ENCODE assay signal across 25 cellular contexts in the genomic region with DNA sequence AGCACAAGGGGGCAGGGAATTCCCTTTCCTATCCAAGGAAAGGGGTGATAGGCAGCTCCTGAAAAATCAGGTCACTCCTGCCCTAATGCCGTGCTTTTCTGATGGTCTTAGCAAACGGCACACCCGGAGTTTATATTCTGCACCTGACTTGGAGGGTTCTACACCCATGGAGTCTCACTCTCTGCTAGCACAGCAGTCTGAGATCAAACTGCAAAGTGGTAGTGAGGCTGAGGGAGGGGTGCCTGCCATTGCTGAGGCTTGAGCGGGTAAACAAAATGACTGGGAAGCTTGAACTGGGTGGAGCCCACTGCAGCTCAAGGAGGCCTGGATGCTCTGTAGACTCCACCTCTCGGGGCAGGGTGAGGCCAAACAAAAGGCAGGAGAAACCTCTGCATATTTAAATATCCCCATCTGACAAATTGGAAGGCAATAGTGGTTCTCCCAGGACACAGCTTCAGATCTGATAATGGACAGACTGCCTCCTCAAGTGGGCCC.
DNase-seq lines count a peak whose midpoint lies in the region; ATAC-seq and TF ChIP-seq lines count a peak whose summit lies in the region.
"Had no signal": no experiment of that assay in that cellular context is flagged by ENCODE, and none has a peak within 500 bp of the region (broad histone marks: within the 10 kb centered on the region; RNA-seq: fewer than 3 reads in every experiment).

No MANE protein-coding gene starts in this region.

- H3K9me3 ChIP-seq in upper lobe of right lung (peaks cover 3% of the 10 kb centered on the region), stomach (peaks cover 2 to 55% (median 27%) of the 10 kb centered on the region in 4 donors)
- H3K9me3 ChIP-seq: A549, BE2C had no signal

- no peaks in the 10 kb centered on the region for H3K36me3 Mint-ChIP-seq in glutamatergic neuron (ENCODE audit: unreplicated experiment)
- no peaks in the 10 kb centered on the region for H3K36me3 Mint-ChIP-seq in osteocyte (ENCODE audit: unreplicated experiment)
- H3K36me3 Mint-ChIP-seq: CD14-positive monocyte; CD8-positive, alpha-beta memory T cell had no signal

- H3K36me3 ChIP-seq in upper lobe of right lung: no peaks in the 10 kb centered on the region
- H3K36me3 ChIP-seq in stomach: no peaks in the 10 kb centered on the region
- H3K36me3 ChIP-seq: BE2C; BLaER1 treated with 17β-estradiol and CSF1 and Interleukin-3, amounts not matched to agents 10 nM and 100 nM had no signal

- H3K27ac Mint-ChIP-seq in glutamatergic neuron (ENCODE audit: unreplicated experiment): no peak overlapping the region
- H3K27ac Mint-ChIP-seq in osteocyte (ENCODE audit: unreplicated experiment): no peak overlapping the region
- H3K27ac Mint-ChIP-seq: CD14-positive monocyte; CD4-positive, alpha-beta T cell; CD8-positive, alpha-beta memory T cell; GM23338; H9 had no signal

- no peaks in the 10 kb centered on the region for H3K4me1 ChIP-seq in upper lobe of right lung
- no peaks in the 10 kb centered on the region for H3K4me1 ChIP-seq in stomach
- H3K4me1 ChIP-seq: A549; BE2C; BLaER1 treated with 17β-estradiol and CSF1 and Interleukin-3, amounts not matched to agents 10 nM and 100 nM had no signal

- TF ChIP-seq POLR2A in stomach (IDR thresholded peaks at IDR 0.05): no peak

- H3K27me3 ChIP-seq in upper lobe of right lung (no peaks in the 10 kb centered on the region), stomach (no peaks in the 10 kb centered on the region)
- H3K27me3 ChIP-seq: BE2C; BLaER1 treated with 17β-estradiol and CSF1 and Interleukin-3, amounts not matched to agents 10 nM and 100 nM had no signal

- ATAC-seq in Right ventricle myocardium inferior: no peak
- no peak for ATAC-seq in Right ventricle myocardium superior (ENCODE audit: poor library complexity)
- no peak for ATAC-seq in upper lobe of right lung
- ATAC-seq: A549, GM12878, GM23338, HCT116 had no signal

- no peak for TF ChIP-seq CTCF in glutamatergic neuron (IDR thresholded peaks at IDR 0.05; ENCODE audit: partially characterized antibody, unreplicated experiment)
- no peak for TF ChIP-seq CTCF in osteocyte (IDR thresholded peaks at IDR 0.05)
- no peak for TF ChIP-seq CTCF in upper lobe of right lung (IDR thresholded peaks at IDR 0.05)
- TF ChIP-seq CTCF in stomach (IDR thresholded peaks at IDR 0.05): no peak

- H3K4me3 ChIP-seq in upper lobe of right lung: no peak overlapping the region
- H3K4me3 ChIP-seq in stomach: no peak overlapping the region
- H3K4me3 ChIP-seq: A549; BLaER1 treated with 17β-estradiol and CSF1 and Interleukin-3, amounts not matched to agents 10 nM and 100 nM; GM12878; GM23338 had no signal

- intact Hi-C loops in Right ventricle myocardium inferior (cut with DNase I) (no loop called here), Right ventricle myocardium superior (cut with DNase I) (no loop called here), upper lobe of right lung (cut with DNase I) (no loop called here), stomach (cut with DNase I; ENCODE audit: low total_unique reads) (no loop called here)

- no peak overlapping the region for H3K27ac ChIP-seq in upper lobe of right lung
- H3K27ac ChIP-seq in stomach: no peak overlapping the region
- H3K27ac ChIP-seq: A549; BLaER1 treated with 17β-estradiol and CSF1 and Interleukin-3, amounts not matched to agents 10 nM and 100 nM had no signal

- no peaks in the 10 kb centered on the region for H3K4me1 Mint-ChIP-seq in glutamatergic neuron (ENCODE audit: low read depth, unreplicated experiment)
- no peaks in the 10 kb centered on the region for H3K4me1 Mint-ChIP-seq in osteocyte (ENCODE audit: unreplicated experiment)
- H3K4me1 Mint-ChIP-seq: CD14-positive monocyte; CD8-positive, alpha-beta memory T cell; GM23338; H9 had no signal

- H3K27me3 Mint-ChIP-seq in glutamatergic neuron (ENCODE audit: unreplicated experiment) (no peaks in the 10 kb centered on the region), osteocyte (ENCODE audit: unreplicated experiment) (no peaks in the 10 kb centered on the region)
- H3K27me3 Mint-ChIP-seq: CD4-positive, alpha-beta T cell; CD8-positive, alpha-beta memory T cell had no signal

- TF ChIP-seq EP300 in stomach (IDR thresholded peaks at IDR 0.05): no peak

- H3K9me3 Mint-ChIP-seq in glutamatergic neuron (ENCODE audit: unreplicated experiment) (peaks cover 8% of the 10 kb centered on the region), osteocyte (ENCODE audit: unreplicated experiment) (peaks cover 50% of the 10 kb centered on the region)

- WGBS in stomach, 5 donors: 49 to 54% (median 52%) methylated on average over 5 of the region's 5 CpGs

- DNase-seq in Right ventricle myocardium inferior (ENCODE audit: missing footprints) (peak; percentile 54), Right ventricle myocardium superior (no peak), glutamatergic neuron (peak; percentile 0), osteocyte (ENCODE audit: extremely low spot score, unreplicated experiment) (peak; percentile 64), upper lobe of right lung (peak; percentile 16), stomach (no peak), SK-N-DZ (ENCODE audit: low spot score) (no peak), NCI-H226 (no peak)
- DNase-seq: 8988T; ACHN; AML-193; BE2C; CD4-positive, alpha-beta T cell; CD8-positive, alpha-beta memory T cell; DMS 273 treated with DMSO at 0.1 percent for 48 hours; DMS79; EL; GDM1; H9 had no signal

- H3K4me3 Mint-ChIP-seq in glutamatergic neuron (ENCODE audit: unreplicated experiment): no peak overlapping the region
- H3K4me3 Mint-ChIP-seq in osteocyte (ENCODE audit: unreplicated experiment): no peak overlapping the region
- H3K4me3 Mint-ChIP-seq: CD14-positive monocyte; CD4-positive, alpha-beta T cell; CD8-positive, alpha-beta memory T cell; GM23338; H9 had no signal

Comparison
In these comparisons a context has a peak if more than half of its experiments do, and no peak if none do; other contexts are left out.
1. DNase-seq: peak in Right ventricle myocardium inferior (single experiment), glutamatergic neuron (single experiment), osteocyte (single experiment) and upper lobe of right lung (single experiment); none in Right ventricle myocardium superior (single experiment), stomach (single experiment), SK-N-DZ (single experiment) and NCI-H226 (single experiment).